Comparison of ENCODE assay signal across 28 cellular contexts in genomic region chr22:32837142-32837541, GRCh38. TPM values are rescaled to one million over a fixed set of nuclear protein-coding genes. Genes with fewer than 3 reads are reported as not detected.
"Had no signal": no experiment of that assay in that cellular context is flagged by ENCODE, and none has a peak within 500 bp of the region (broad histone marks: within the 10 kb centered on the region; RNA-seq: fewer than 3 reads in every experiment).

No MANE protein-coding gene starts in this region.

- H3K4me1 Mint-ChIP-seq: activated CD4-positive, alpha-beta memory T cell treated with anti-CD3 and anti-CD28 coated beads, Interleukin-2, amount 10 ng/mL, durations not matched to agents 7 days and 5 days; activated T-helper 17 cell treated with anti-CD3 and anti-CD28 coated beads, Interleukin-2, amount 50 U/mL, for 72 hours had no signal

- H3K9me3 ChIP-seq: adrenal gland, body of pancreas, SJCRH30, SK-N-SH had no signal

- H3K9me3 Mint-ChIP-seq: activated CD4-positive, alpha-beta memory T cell treated with anti-CD3 and anti-CD28 coated beads, Interleukin-2, amount 10 ng/mL, durations not matched to agents 7 days and 5 days; activated naive CD8-positive, alpha-beta T cell treated with anti-CD3 and anti-CD28 coated beads, Interleukin-2, amount 10 ng/mL, durations not matched to agents 7 days and 5 days; activated T-helper 17 cell treated with anti-CD3 and anti-CD28 coated beads, Interleukin-2, amount 50 U/mL, for 72 hours had no signal

- H3K27ac ChIP-seq: body of pancreas, KMS-11, SJCRH30, WERI-Rb-1 had no signal

- H3K27ac Mint-ChIP-seq: activated CD4-positive, alpha-beta memory T cell treated with anti-CD3 and anti-CD28 coated beads, Interleukin-2, amount 10 ng/mL, durations not matched to agents 7 days and 5 days; activated CD4-positive, alpha-beta T cell treated with anti-CD3 and anti-CD28 coated beads for 36 hours; activated naive CD8-positive, alpha-beta T cell treated with anti-CD3 and anti-CD28 coated beads, Interleukin-2, amount 10 ng/mL, durations not matched to agents 7 days and 5 days; activated T-helper 17 cell treated with anti-CD3 and anti-CD28 coated beads, Interleukin-2, amount 50 U/mL, for 72 hours had no signal

- ATAC-seq: activated CD4-positive, alpha-beta T cell treated with anti-CD3 and anti-CD28 coated beads for 36 hours; activated T-helper 17 cell treated with anti-CD3 and anti-CD28 coated beads, Interleukin-2, amount 50 U/mL, for 72 hours; body of pancreas; Panc1 had no signal

- H3K36me3 ChIP-seq: SJCRH30, WERI-Rb-1 had no signal

- H3K4me3 Mint-ChIP-seq: activated CD4-positive, alpha-beta memory T cell treated with anti-CD3 and anti-CD28 coated beads, Interleukin-2, amount 10 ng/mL, durations not matched to agents 7 days and 5 days; activated CD4-positive, alpha-beta T cell treated with anti-CD3 and anti-CD28 coated beads for 36 hours; activated naive CD8-positive, alpha-beta T cell treated with anti-CD3 and anti-CD28 coated beads, Interleukin-2, amount 10 ng/mL, durations not matched to agents 7 days and 5 days; activated T-helper 17 cell treated with anti-CD3 and anti-CD28 coated beads, Interleukin-2, amount 50 U/mL, for 72 hours had no signal

- DNase-seq: activated CD4-positive, alpha-beta memory T cell treated with anti-CD3 and anti-CD28 coated beads, Interleukin-2, amount 10 ng/mL, durations not matched to agents 7 days and 5 days; activated CD4-positive, alpha-beta T cell treated with anti-CD3 and anti-CD28 coated beads for 36 hours; activated CD4-positive, alpha-beta T cell treated with anti-CD3 and anti-CD28 coated beads, Interleukin-2, amount 50 U/mL, for 1 hour; activated gamma-delta T cell treated with Interleukin-2 at 50 U/mL for 16 hours; activated naive CD4-positive, alpha-beta T cell treated with anti-CD3 and anti-CD28 coated beads, Interleukin-2, amount 50 U/mL, for 16 hours; activated naive CD8-positive, alpha-beta T cell treated with anti-CD3 and anti-CD28 coated beads, Interleukin-2, amount 10 ng/mL, durations not matched to agents 7 days and 5 days; activated T-cell treated with anti-CD3 and anti-CD28 coated beads for 4 hours; activated T-cell treated with anti-CD3 and anti-CD28 coated beads, Interleukin-2, amount 50 U/mL, for 48 hours; adrenal gland; aorta; body of pancreas; NCI-H1092 treated with DMSO at 0.1 percent for 48 hours; NCI-H1417 treated with DMSO at 0.1 percent for 48 hours; NCI-H1694 treated with DMSO at 0.1 percent for 48 hours; NCI-H2029 treated with DMSO at 0.1 percent for 48 hours; NCI-H510A treated with DMSO at 0.1 percent for 48 hours; NCI-H69; NK-92 treated with Interleukin-12 subunit alpha and Interleukin-12 subunit beta, amount 100 ng/mL, for 24 hours; OCI-M1; Right ventricle myocardium superior; RPMI8226; SJCRH30; SK-N-SH; T-helper 1 cell had no signal

- H3K27me3 Mint-ChIP-seq: activated CD4-positive, alpha-beta memory T cell treated with anti-CD3 and anti-CD28 coated beads, Interleukin-2, amount 10 ng/mL, durations not matched to agents 7 days and 5 days; activated CD4-positive, alpha-beta T cell treated with anti-CD3 and anti-CD28 coated beads for 36 hours; activated naive CD8-positive, alpha-beta T cell treated with anti-CD3 and anti-CD28 coated beads, Interleukin-2, amount 10 ng/mL, durations not matched to agents 7 days and 5 days had no signal

- H3K27me3 ChIP-seq: adrenal gland, body of pancreas, SJCRH30 had no signal

- H3K36me3 Mint-ChIP-seq: activated naive CD8-positive, alpha-beta T cell treated with anti-CD3 and anti-CD28 coated beads, Interleukin-2, amount 10 ng/mL, durations not matched to agents 7 days and 5 days had no signal

- H3K4me3 ChIP-seq: adrenal gland, body of pancreas, SJCRH30 had no signal

RNA-seq across cellular contexts. Expression of gene TIMP3, which starts 35.6 kb away (rescaled TPM):
- total RNA-seq: activated CD4-positive, alpha-beta memory T cell treated with anti-CD3 and anti-CD28 coated beads, Interleukin-2, amount 10 ng/mL, durations not matched to agents 7 days and 5 days; activated CD4-positive, alpha-beta T cell treated with anti-CD3 and anti-CD28 coated beads for 36 hours; activated T-helper 17 cell treated with anti-CD3 and anti-CD28 coated beads, Interleukin-2, amount 50 U/mL, for 72 hours had no signal
